8 cellular contexts compared by ENCODE assay signal in the genomic region with DNA sequence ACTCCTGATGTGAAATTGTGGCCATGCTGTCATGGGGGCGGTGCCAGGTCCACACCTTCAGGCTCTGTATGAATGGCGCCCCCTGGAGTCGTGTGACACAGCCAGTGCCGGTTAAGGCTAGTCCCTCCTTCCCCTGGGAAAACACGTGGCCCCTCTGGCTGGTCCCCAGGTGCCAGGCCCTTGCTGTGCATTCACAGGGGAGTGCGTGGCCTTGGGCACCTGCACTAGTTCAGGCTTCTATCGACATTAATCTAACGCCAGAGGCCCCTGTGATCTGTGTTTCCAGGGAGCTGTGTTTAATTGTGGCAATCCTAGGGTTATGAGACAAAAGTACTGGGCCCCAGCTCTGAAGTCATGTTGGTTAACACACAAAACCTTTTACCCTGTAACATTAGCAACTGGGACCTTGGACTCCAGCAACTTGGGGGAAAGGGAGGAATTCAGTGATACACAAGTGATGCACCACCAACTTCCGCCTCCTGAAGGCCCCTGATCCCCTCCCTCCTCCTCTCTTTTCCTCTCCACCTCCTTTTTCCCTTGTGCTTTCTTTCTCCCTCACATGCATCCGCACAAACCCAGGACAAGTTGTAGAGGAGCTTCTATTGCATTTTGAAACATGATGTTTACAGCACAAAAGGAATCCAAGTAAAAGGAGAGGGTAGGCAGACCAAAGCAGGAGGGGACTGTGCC.
DNase-seq lines count a peak whose midpoint lies in the region; ATAC-seq lines count a peak whose summit lies in the region.

No MANE protein-coding gene starts in this region.

- no peaks in the 10 kb centered on the region for H3K27me3 ChIP-seq in mesenchymal stem cell (ENCODE audit: control insufficient read depth in 1 of 2, insufficient read depth in 1 of 2, low read length in 2 of 2)

- H2BK12ac ChIP-seq in mesenchymal stem cell (ENCODE audit: low read length in 2 of 2): no peak overlapping the region

- DNase-seq in activated gamma-delta T cell treated with Interleukin-2 at 50 U/mL for 16 hours (peak; percentile 57), activated gamma-delta T cell (lab: John Stamatoyannopoulos, UW) (no peak), NCI-H748 (lab: John Stamatoyannopoulos, UW; ENCODE audit: unreplicated experiment) (peak; percentile 92), ecto neural progenitor cell (ENCODE audit: low spot score) (peak; percentile 86), mesenchymal stem cell (peak; percentile 75)
- peak; percentile 18 to 71 for DNase-seq in activated CD4-positive, alpha-beta T cell treated with anti-CD3 and anti-CD28 coated beads, Interleukin-2, amount 50 U/mL, for 24 hours (ENCODE audit: low read depth in 1 of 2, low spot score in 1 of 2)
- peak; percentile 29 to 47 for DNase-seq in stimulated activated CD8-positive, alpha-beta memory T cell treated with anti-CD3 and anti-CD28 coated beads, Interleukin-4, amount 100 ng/mL, for 4 hours (ENCODE audit: low read depth in 2 of 2, low spot score in 1 of 2)

- H3K18ac ChIP-seq in mesenchymal stem cell (ENCODE audit: low read depth in 1 of 2, low read length in 2 of 2): no peak overlapping the region

- H3K4me1 ChIP-seq in mesenchymal stem cell (ENCODE audit: control insufficient read depth, insufficient read depth, low read depth, low read length): peaks cover 17% of the 10 kb centered on the region

- no peaks in the 10 kb centered on the region for H3K9me3 ChIP-seq in mesenchymal stem cell (ENCODE audit: control insufficient read depth, low read length)

- H3K4me2 ChIP-seq in mesenchymal stem cell (ENCODE audit: low read length, poor library complexity, severe bottlenecking): no peak overlapping the region

- no peak overlapping the region for H4K91ac ChIP-seq in mesenchymal stem cell (ENCODE audit: low read length)

- H3K4ac ChIP-seq in mesenchymal stem cell (ENCODE audit: low read depth in 1 of 2, low read length in 2 of 2): no peak overlapping the region

- 49% methylated on average over 9 of the region's 10 CpGs for WGBS in mesenchymal stem cell

- H2BK15ac ChIP-seq in mesenchymal stem cell (ENCODE audit: low read depth, poor library complexity, severe bottlenecking): no peak overlapping the region

- no peak overlapping the region for H2AK5ac ChIP-seq in mesenchymal stem cell (ENCODE audit: low read length, severe bottlenecking)

- H3K14ac ChIP-seq in mesenchymal stem cell (ENCODE audit: low read length in 2 of 2): no peak overlapping the region

- no peak overlapping the region for H2BK5ac ChIP-seq in mesenchymal stem cell (ENCODE audit: low read depth, low read length, poor library complexity, severe bottlenecking)

- H3K4me3 ChIP-seq in mesenchymal stem cell (ENCODE audit: insufficient read depth in 1 of 2, low read depth in 1 of 2, low read length in 2 of 2): no peak overlapping the region

- H2BK120ac ChIP-seq in mesenchymal stem cell (ENCODE audit: low read depth, low read length): no peak overlapping the region

- peak; percentile 46 for ATAC-seq in HG03520 (IDR thresholded peaks at IDR 0.05; ENCODE audit: unreplicated experiment)

- no peak overlapping the region for H3K27ac ChIP-seq in mesenchymal stem cell (ENCODE audit: low read length, poor library complexity, severe bottlenecking)

- no peak overlapping the region for H2AFZ ChIP-seq in mesenchymal stem cell (ENCODE audit: low read depth, low read length)

- peaks cover 36% of the 10 kb centered on the region for H3K79me1 ChIP-seq in mesenchymal stem cell (replicated peaks; ENCODE audit: low read length, poor library complexity, severe bottlenecking)

- H3K9ac ChIP-seq in mesenchymal stem cell (ENCODE audit: low read length): peak overlapping the region; percentile 14

- H3K23ac ChIP-seq in mesenchymal stem cell (ENCODE audit: low read length in 2 of 2): no peak overlapping the region

- peaks cover 28 to 58% of the 10 kb centered on the region in 2 experiments for H3K36me3 ChIP-seq in mesenchymal stem cell (ENCODE audit: control insufficient read depth in 1 of 2, insufficient read depth in 2 of 2, low read depth in 1 of 2, low read length in 2 of 2)

- no peak overlapping the region for H4K8ac ChIP-seq in mesenchymal stem cell (ENCODE audit: low read length)
